In the genomic region with DNA sequence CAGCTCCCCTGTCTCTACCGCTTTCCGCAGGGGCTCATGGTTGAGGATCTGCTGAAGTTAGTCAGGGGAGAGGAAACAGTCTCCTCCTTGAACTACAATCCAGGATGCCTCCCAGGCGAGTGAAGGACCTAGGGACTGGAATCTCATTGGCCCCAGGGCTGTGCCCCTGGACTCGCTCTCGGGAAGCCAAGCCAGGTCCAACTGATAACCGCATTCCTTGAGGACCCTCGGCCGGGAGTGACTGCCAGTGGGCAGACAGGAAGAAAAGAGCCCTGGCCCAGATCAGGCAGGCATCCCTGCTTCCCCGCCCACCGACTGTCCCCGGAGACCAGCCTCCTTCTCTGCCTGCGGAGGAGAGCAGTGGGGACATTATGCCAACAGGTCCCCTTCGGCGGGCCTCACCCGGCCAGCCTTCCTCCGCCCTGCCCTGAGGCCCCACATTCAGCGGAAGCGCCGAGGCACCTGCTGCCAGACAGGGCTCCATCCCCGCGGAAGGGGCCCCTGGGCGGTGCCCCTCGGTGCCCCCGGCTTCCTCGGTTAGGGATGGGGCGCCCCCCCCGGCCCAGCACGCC, we compare ENCODE assay signal across 8 cellular contexts. TPM values are rescaled to one million over a fixed set of nuclear protein-coding genes. Genes with fewer than 3 reads are reported as not detected.
DNase-seq lines count a peak whose midpoint lies in the region; ATAC-seq and TF ChIP-seq lines count a peak whose summit lies in the region.

No MANE protein-coding gene starts in this region.

- TF ChIP-seq CTCF in LNCaP clone FGC (IDR thresholded peaks at IDR 0.05; ENCODE audit: control insufficient read depth, extremely low read depth, insufficient read depth) (no peak), astrocyte of the spinal cord (IDR thresholded peaks at IDR 0.05; ENCODE audit: low read depth, low read length) (no peak)

- H3K9ac ChIP-seq in BLaER1 treated with 17β-estradiol and CSF1 and Interleukin-3, amounts not matched to agents 10 nM and 100 nM: peak overlapping the region in 8 of 11 experiments; percentile 62 to 81 (median 74); a peak in 14 of 22 replicates

- in situ Hi-C loops in astrocyte of the spinal cord (cut with HindIII; ENCODE audit: low sequenced_read_pairs): no loop called here

- peaks cover 0 to 25% (median 8%) of the 10 kb centered on the region in 11 experiments; a peak in 8 of 22 replicates for H3K27me3 ChIP-seq in BLaER1 treated with 17β-estradiol and CSF1 and Interleukin-3, amounts not matched to agents 10 nM and 100 nM
- peaks cover 16% of the 10 kb centered on the region for H3K27me3 ChIP-seq in thymus (ENCODE audit: control insufficient read depth, insufficient read depth)

- no peak for ATAC-seq in GM18858 (IDR thresholded peaks at IDR 0.05; ENCODE audit: unreplicated experiment)

- peak overlapping the region; percentile 73 to 96 (median 92) for H3K4me2 ChIP-seq in BLaER1 treated with 17β-estradiol and CSF1 and Interleukin-3, amounts not matched to agents 10 nM and 100 nM

- H3K36me3 ChIP-seq in BLaER1 treated with 17β-estradiol and CSF1 and Interleukin-3, amounts not matched to agents 10 nM and 100 nM: no peaks in the 10 kb centered on the region
- no peaks in the 10 kb centered on the region for H3K36me3 ChIP-seq in mesodermal cell (ENCODE audit: control insufficient read depth, insufficient read depth, low read length)
- H3K36me3 ChIP-seq in thymus (ENCODE audit: control insufficient read depth, insufficient read depth): no peaks in the 10 kb centered on the region

- H3K9me3 ChIP-seq in BLaER1 treated with 17β-estradiol and CSF1 and Interleukin-3, amounts not matched to agents 10 nM and 100 nM (replicated peaks in 1 of 11): no peaks in the 10 kb centered on the region
- H3K9me3 ChIP-seq in mesodermal cell (ENCODE audit: control insufficient read depth, low read length): no peaks in the 10 kb centered on the region
- H3K9me3 ChIP-seq in thymus (ENCODE audit: control insufficient read depth): no peaks in the 10 kb centered on the region

- no peak overlapping the region; a peak in 1 of 22 replicates for H3K27ac ChIP-seq in BLaER1 treated with 17β-estradiol and CSF1 and Interleukin-3, amounts not matched to agents 10 nM and 100 nM
- H3K27ac ChIP-seq in mesodermal cell (ENCODE audit: low read depth, low read length, severe bottlenecking): no peak overlapping the region
- no peak overlapping the region for H3K27ac ChIP-seq in thymus (ENCODE audit: low read depth)

- WGBS in mesodermal cell (ENCODE audit: insufficient coverage in 2 of 2), 2 experiments: 11 to 13% methylated on average over 22 to 26 of the region's 28 CpGs
- 19% methylated on average over 27 of the region's 28 CpGs for WGBS in thymus

- H4K20me1 ChIP-seq in BLaER1 treated with 17β-estradiol and CSF1 and Interleukin-3, amounts not matched to agents 10 nM and 100 nM: peaks cover 0 to 19% (median 0%) of the 10 kb centered on the region in 11 experiments; a peak in 6 of 22 replicates

- peaks cover 0 to 34% (median 20%) of the 10 kb centered on the region in 10 experiments; a peak in 16 of 20 replicates for H3K4me1 ChIP-seq in BLaER1 treated with 17β-estradiol and CSF1 and Interleukin-3, amounts not matched to agents 10 nM and 100 nM
- H3K4me1 ChIP-seq in mesodermal cell (ENCODE audit: control insufficient read depth, insufficient read depth, low read length, poor library complexity, severe bottlenecking): peaks cover 22% of the 10 kb centered on the region
- H3K4me1 ChIP-seq in thymus (ENCODE audit: control insufficient read depth, insufficient read depth, low read length): peaks cover 5% of the 10 kb centered on the region

- no peak for DNase-seq in LNCaP clone FGC (ENCODE audit: low read depth)
- no peak for DNase-seq in astrocyte of the spinal cord (ENCODE audit: low read depth, low spot score)
- DNase-seq in middle frontal gyrus (ENCODE audit: extremely low spot score, low spot score): no peak
- no peak for DNase-seq in UCSD-AML1 (lab: John Stamatoyannopoulos, UW; ENCODE audit: unreplicated experiment)

- peak overlapping the region; percentile 63 to 79 (median 70) for H3K4me3 ChIP-seq in BLaER1 treated with 17β-estradiol and CSF1 and Interleukin-3, amounts not matched to agents 10 nM and 100 nM
- H3K4me3 ChIP-seq in LNCaP clone FGC (ENCODE audit: low read depth, low read length) (peak overlapping the region; percentile 37), astrocyte of the spinal cord (ENCODE audit: low read depth, low read length) (peak overlapping the region; percentile 29), mesodermal cell (ENCODE audit: extremely low read depth, insufficient read depth, low read length, poor library complexity, severe bottlenecking) (peak overlapping the region; percentile 38), thymus (ENCODE audit: low read length) (peak overlapping the region; percentile 64)

RNA-seq across cellular contexts. Expression of gene LRRC75A, which starts 0.8 kb away (rescaled TPM):
- 1.3 TPM for polyA plus RNA-seq in mesodermal cell (2013, experiment 1 of 2)
- 1.3 TPM for polyA plus RNA-seq in mesodermal cell (2013, experiment 2 of 2)
- 2.1 TPM for polyA plus RNA-seq in thymus
